8 cellular contexts compared by ENCODE assay signal in genomic region chr5:176810687-176811501, GRCh38. TPM values are rescaled to one million over a fixed set of nuclear protein-coding genes. Genes with fewer than 3 reads are reported as not detected.
DNase-seq lines count a peak whose midpoint lies in the region; ATAC-seq and TF ChIP-seq lines count a peak whose summit lies in the region.

No MANE protein-coding gene starts in this region.

- intact Hi-C loops in gastrocnemius medialis (cut with DNase I; ENCODE audit: low total_unique reads) = no loop called here

- TF ChIP-seq POLR2A in gastrocnemius medialis (IDR thresholded peaks at IDR 0.05) = no peak

- H3K27me3 ChIP-seq in RWPE2 (ENCODE audit: insufficient read depth, poor library complexity, severe bottlenecking) = peaks cover 75% of the 10 kb centered on the region
- H3K27me3 ChIP-seq in gastrocnemius medialis = peaks cover 32 to 50% (median 41%) of the 10 kb centered on the region in 3 donors

- H3K4me1 ChIP-seq in RWPE2 (ENCODE audit: insufficient read depth, poor library complexity, severe bottlenecking) (no peaks in the 10 kb centered on the region), gastrocnemius medialis (peaks cover 0 to 12% of the 10 kb centered on the region in 2 donors)

- H3K9me3 ChIP-seq in RWPE2 (ENCODE audit: severe bottlenecking) = no peaks in the 10 kb centered on the region
- no peaks in the 10 kb centered on the region for H3K9me3 ChIP-seq in gastrocnemius medialis

- peak; percentile 42 for DNase-seq in NCI-H2029 (lab: John Stamatoyannopoulos, UW)
- DNase-seq in NCI-H2029 treated with DMSO at 0.1 percent for 48 hours (lab: John Stamatoyannopoulos, UW) = no peak
- DNase-seq in RWPE2 (ENCODE audit: low spot score) = no peak
- no peak for DNase-seq in fibroblast of the aortic adventitia (ENCODE audit: low read depth)
- DNase-seq in gastrocnemius medialis = no peak
- no peak for DNase-seq in HPDE6-E6E7 (ENCODE audit: extremely low spot score)
- no peak for DNase-seq in SW480 (ENCODE audit: low spot score)
- no peak for DNase-seq in NCI-H2227 treated with DMSO at 0.1 percent for 48 hours (lab: John Stamatoyannopoulos, UW)

- ATAC-seq in RWPE2 (ENCODE audit: low read depth) (no peak), gastrocnemius medialis (no peak)

- no peak overlapping the region for H3K27ac ChIP-seq in RWPE2 (ENCODE audit: poor library complexity, severe bottlenecking)
- no peak overlapping the region for H3K27ac ChIP-seq in gastrocnemius medialis

- no peak for TF ChIP-seq CTCF in RWPE2 (IDR thresholded peaks at IDR 0.05; ENCODE audit: poor library complexity, severe bottlenecking)
- no peak for TF ChIP-seq CTCF in fibroblast of the aortic adventitia (IDR thresholded peaks at IDR 0.05; ENCODE audit: insufficient read depth, low read length)
- no peak for TF ChIP-seq CTCF in gastrocnemius medialis (IDR thresholded peaks at IDR 0.05 in 4 of 5, conservative IDR thresholded peaks at IDR 0.05 in 1 of 5)

- no peaks in the 10 kb centered on the region for H3K36me3 ChIP-seq in RWPE2 (ENCODE audit: low read depth)
- no peaks in the 10 kb centered on the region for H3K36me3 ChIP-seq in gastrocnemius medialis

- peak overlapping the region; percentile 22 for H3K4me3 ChIP-seq in RWPE2 (ENCODE audit: severe bottlenecking)
- peak overlapping the region; percentile 28 for H3K4me3 ChIP-seq in fibroblast of the aortic adventitia (ENCODE audit: low read depth, low read length)
- peak overlapping the region; percentile 35 to 43 (median 39) for H3K4me3 ChIP-seq in gastrocnemius medialis

- in situ Hi-C loops in gastrocnemius medialis (cut with MboI; ENCODE audit: low sequenced_read_pairs in 4 of 4) = no loop called here

RNA-seq across cellular contexts. Expression of gene UNC5A, which starts 0.5 kb away (rescaled TPM):
- total RNA-seq in fibroblast of the aortic adventitia (ENCODE audit: low replicate concordance) (not detected in 2 replicates), gastrocnemius medialis (under 1 TPM in 2 of 4 donors, not detected in 2; 0.10 to 0.55 TPM)
